ENCODE assay signal across 1 cellular context in genomic region chr10:24272374-24272773, GRCh38.
TF ChIP-seq lines count a peak whose summit lies in the region.

No MANE protein-coding gene starts in this region.

TF ChIP-seq in SK-N-SH, 30 proteins besides CTCF, POLR2A, EP300 and RAD21 (continued from another document):
- no peak for TF ChIP-seq MAX (IDR thresholded peaks at IDR 0.05; ENCODE audit: low read depth)
- no peak for TF ChIP-seq ZBTB33 (IDR thresholded peaks at IDR 0.05; ENCODE audit: borderline replicate concordance, low read depth)
